Comparison of ENCODE assay signal across 1 cellular context in genomic region chr11:68481579-68482240, GRCh38.
TF ChIP-seq lines count a peak whose summit lies in the region.

No MANE protein-coding gene starts in this region.

TF ChIP-seq in WTC11, 78 proteins besides CTCF, POLR2A, EP300 and RAD21 (continued from another document):
- TF ChIP-seq AFF4 (CRISPR knock-in tag; IDR thresholded peaks at IDR 0.05; ENCODE audit: borderline replicate concordance) (no peak), RORB (CRISPR knock-in tag; IDR thresholded peaks at IDR 0.05) (no peak)
